ENCODE assay signal across 8 cellular contexts in the genomic region with DNA sequence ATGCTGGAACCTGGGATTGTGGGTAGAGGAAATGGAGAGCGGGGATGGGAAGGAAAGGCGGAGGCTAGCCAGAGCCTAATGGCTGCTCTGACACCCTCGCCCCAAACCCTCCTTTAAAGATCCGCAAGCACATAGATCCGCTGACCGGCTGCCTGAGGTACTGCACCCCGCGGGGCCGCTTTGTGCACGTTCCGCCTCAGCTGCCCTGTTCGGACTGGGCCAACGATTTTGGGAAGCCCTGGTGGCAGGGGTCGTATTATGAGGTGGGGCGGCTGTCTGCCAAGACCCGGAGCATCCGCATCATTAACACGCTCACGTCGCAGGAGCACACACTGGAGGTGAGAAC. TPM values are rescaled to one million over a fixed set of nuclear protein-coding genes. Genes with fewer than 3 reads are reported as not detected.
A peak's percentile ranks its signal among the peaks of the same experiment; 100 is the strongest.
DNase-seq lines count a peak whose midpoint lies in the region; ATAC-seq and TF ChIP-seq lines count a peak whose summit lies in the region.

No MANE protein-coding gene starts in this region.

- H3K36me3 ChIP-seq in right lobe of liver (peaks cover 0 to 6% (median 2%) of the 10 kb centered on the region in 4 donors), tibial nerve (peaks cover 0 to 28% (median 0%) of the 10 kb centered on the region in 3 donors)

- 2% methylated on average over 11 of the region's 20 CpGs for WGBS in right lobe of liver (ENCODE audit: insufficient coverage, low coverage, low lambda C conversion rate, missing lambda C conversion rate)
- 15 to 32% methylated on average over 20 of the region's 20 CpGs for WGBS in tibial nerve, 2 donors

- ATAC-seq in Right ventricle myocardium superior (ENCODE audit: poor library complexity) (peak; percentile 8), Right ventricle myocardium inferior (no peak), right lobe of liver (peak; percentile 5 to 17 (median 12))

- H3K9me3 ChIP-seq in right lobe of liver (no peaks in the 10 kb centered on the region), tibial nerve (no peaks in the 10 kb centered on the region)

- DNase-seq in Right ventricle myocardium superior (peak; percentile 59), Right ventricle myocardium inferior (ENCODE audit: missing footprints) (no peak), RKO (ENCODE audit: low spot score) (peak; percentile 87), choroid plexus epithelial cell (ENCODE audit: low read depth) (peak; percentile 50), right lobe of liver (peak; percentile 55 to 69 (median 66)), tibial nerve (ENCODE audit: low spot score in 2 of 2) (no peak), middle frontal gyrus (ENCODE audit: extremely low spot score, low spot score) (no peak), mucosa of gallbladder (ENCODE audit: low spot score) (no peak)

- TF ChIP-seq POLR2A in right lobe of liver (IDR thresholded peaks at IDR 0.05), result no peak
- TF ChIP-seq POLR2A in tibial nerve (IDR thresholded peaks at IDR 0.05), result no peak

- TF ChIP-seq CTCF in choroid plexus epithelial cell (conservative IDR thresholded peaks at IDR 0.05; ENCODE audit: low read depth, low read length) (peak; percentile 55), right lobe of liver (IDR thresholded peaks at IDR 0.05) (peak; percentile 36 to 50 (median 46)), tibial nerve (IDR thresholded peaks at IDR 0.05) (peak in 3 of 5 experiments; percentile 15 to 53 (median 19))

- intact Hi-C loops in Right ventricle myocardium superior (cut with DNase I), result loop anchor here (5.0 kb wide), 1 partner anchor 36 kb away; no protein-coding TSS in a partner anchor
- intact Hi-C loops in Right ventricle myocardium inferior (cut with DNase I), result loop anchor here (2.0 to 10.0 kb wide), 5 partner anchors 30 to 616 kb away; a partner anchor contains a TSS
- intact Hi-C loops in right lobe of liver (cut with DNase I), result no loop called here

- H3K4me3 ChIP-seq in choroid plexus epithelial cell (ENCODE audit: low read depth, low read length) (peak overlapping the region; percentile 72), right lobe of liver (peak overlapping the region; percentile 72 to 97 (median 86)), tibial nerve (peak overlapping the region; percentile 66 to 78 (median 69))

- H3K27me3 ChIP-seq in right lobe of liver (no peaks in the 10 kb centered on the region), tibial nerve (no peaks in the 10 kb centered on the region)

- TF ChIP-seq EP300 in tibial nerve (IDR thresholded peaks at IDR 0.05), result no peak

- H3K27ac ChIP-seq in right lobe of liver (peak overlapping the region; percentile 73 to 84 (median 84)), tibial nerve (peak overlapping the region; percentile 86 to 97 (median 92))

- H3K4me1 ChIP-seq in right lobe of liver, result peaks cover 0 to 28% (median 11%) of the 10 kb centered on the region in 4 donors
- H3K4me1 ChIP-seq in tibial nerve, result peaks cover 0 to 38% (median 30%) of the 10 kb centered on the region in 4 donors

RNA-seq across cellular contexts. Expression of a gene that starts 0.7 kb away (rescaled TPM):
- total RNA-seq in Right ventricle myocardium superior, result 24.2 TPM
- 21.7 TPM for total RNA-seq in Right ventricle myocardium inferior
- 10 to 100 TPM in 1 of 6 experiments, 1 to 10 TPM in 5; 6.0 to 11.7 (median 7.4) TPM for total RNA-seq in right lobe of liver
- 10 to 100 TPM in 2 of 4 donors, 1 to 10 TPM in 2; 9.4 to 13.6 (median 11.1) TPM for total RNA-seq in tibial nerve
- total RNA-seq in mucosa of gallbladder, result 21.9 TPM

RNA-seq across cellular contexts. Expression of a gene that starts 1.1 kb away (rescaled TPM):
- total RNA-seq in Right ventricle myocardium superior, result 101 TPM
- total RNA-seq in Right ventricle myocardium inferior, result 105 TPM
- total RNA-seq in right lobe of liver, result 10 to 100 TPM; 27.2 to 43.0 (median 30.8) TPM
- 100 to 1,000 TPM; 104 to 198 (median 167) TPM for total RNA-seq in tibial nerve
- 79.0 TPM for total RNA-seq in mucosa of gallbladder

RNA-seq across cellular contexts. Expression of a gene that starts 3.6 kb away (rescaled TPM):
- 32.4 TPM for total RNA-seq in Right ventricle myocardium superior
- 35.4 TPM for total RNA-seq in Right ventricle myocardium inferior
- 1 to 10 TPM in 4 of 6 experiments, under 1 TPM in 2; 0.74 to 2.4 (median 1.2) TPM for total RNA-seq in right lobe of liver
- total RNA-seq in tibial nerve, result 10 to 100 TPM in 3 of 4 donors, 1 to 10 TPM in 1; 9.2 to 41.7 (median 25.6) TPM
- total RNA-seq in mucosa of gallbladder, result 5.8 TPM

RNA-seq across cellular contexts. Expression of a gene that starts 24.4 kb away (rescaled TPM):
- total RNA-seq in Right ventricle myocardium superior, result 27.9 TPM
- total RNA-seq in Right ventricle myocardium inferior, result 25.0 TPM
- 10 to 100 TPM in 4 of 6 experiments, 1 to 10 TPM in 2; 6.1 to 12.8 (median 10.9) TPM for total RNA-seq in right lobe of liver
- 10 to 100 TPM in 2 of 4 donors, 1 to 10 TPM in 2; 7.5 to 10.8 (median 9.7) TPM for total RNA-seq in tibial nerve
- 52.5 TPM for total RNA-seq in mucosa of gallbladder

RNA-seq across cellular contexts. Expression of a gene that starts 30.1 kb away (rescaled TPM):
- total RNA-seq in Right ventricle myocardium superior, result 13.7 TPM
- 18.0 TPM for total RNA-seq in Right ventricle myocardium inferior
- total RNA-seq in right lobe of liver, result 1 to 10 TPM; 3.2 to 7.2 (median 5.1) TPM
- 100 to 1,000 TPM in 3 of 4 donors, 10 to 100 TPM in 1; 80.4 to 202 (median 125) TPM for total RNA-seq in tibial nerve
- total RNA-seq in mucosa of gallbladder, result 127 TPM

Comparison
In these comparisons a context has a peak if more than half of its experiments do, and no peak if none do; other contexts are left out.
1. DNase-seq: peak in Right ventricle myocardium superior (single experiment), RKO (single experiment), choroid plexus epithelial cell (single experiment) and right lobe of liver (3 of 3); none in Right ventricle myocardium inferior (single experiment), tibial nerve (0 of 2), middle frontal gyrus (single experiment) and mucosa of gallbladder (single experiment).
2. intact Hi-C loops: an anchor here in Right ventricle myocardium superior (5.0 kb wide) and Right ventricle myocardium inferior (2.0 to 10.0 kb wide); none called in right lobe of liver.
3. Peak in every context shown above with its lines, with median percentiles within 50 percentile points of each other: H3K4me3 ChIP-seq and CTCF ChIP-seq.